In the genomic region with DNA sequence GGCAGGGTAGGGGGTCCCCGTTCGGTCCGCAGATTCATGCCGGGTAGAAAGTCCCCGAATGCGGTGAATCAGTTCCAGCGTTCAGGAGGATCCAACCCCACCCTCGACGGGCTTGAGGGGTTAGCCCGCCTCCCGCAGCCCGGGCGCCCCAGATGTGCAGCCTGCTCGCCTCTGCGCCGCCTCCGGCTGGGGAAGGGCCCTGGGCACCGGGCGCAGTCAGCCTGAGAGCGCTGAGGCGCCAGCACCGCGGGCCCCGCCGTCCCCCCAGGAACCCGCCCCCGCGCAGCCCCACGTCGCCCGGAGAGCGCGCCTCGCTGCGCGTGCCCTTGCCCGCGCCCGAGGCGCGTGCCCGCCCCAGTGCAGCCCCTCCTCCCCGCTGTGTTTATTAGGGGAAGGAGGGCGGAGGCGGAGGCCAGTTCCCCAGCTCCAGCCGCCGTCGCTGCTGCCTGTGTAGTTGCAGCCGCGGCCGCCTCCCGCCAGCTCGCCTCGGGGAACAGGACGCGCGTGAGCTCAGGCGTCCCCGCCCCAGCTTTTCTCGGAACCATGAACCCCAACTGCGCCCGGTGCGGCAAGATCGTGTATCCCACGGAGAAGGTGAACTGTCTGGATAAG, we compare ENCODE assay signal across 8 cellular contexts. TPM values are rescaled to one million over a fixed set of nuclear protein-coding genes. Genes with fewer than 3 reads are reported as not detected.
DNase-seq lines count a peak whose midpoint lies in the region; ATAC-seq, FAIRE-seq and TF ChIP-seq lines count a peak whose summit lies in the region.

A gene with protein sequence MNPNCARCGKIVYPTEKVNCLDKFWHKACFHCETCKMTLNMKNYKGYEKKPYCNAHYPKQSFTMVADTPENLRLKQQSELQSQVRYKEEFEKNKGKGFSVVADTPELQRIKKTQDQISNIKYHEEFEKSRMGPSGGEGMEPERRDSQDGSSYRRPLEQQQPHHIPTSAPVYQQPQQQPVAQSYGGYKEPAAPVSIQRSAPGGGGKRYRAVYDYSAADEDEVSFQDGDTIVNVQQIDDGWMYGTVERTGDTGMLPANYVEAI (plus strand): TSS at position 412 of the 612 bp plus-strand sequence. CDS start 132 bp downstream, at position 544.

- 2% methylated on average over 24 of the region's 65 CpGs; no CpG with 5 or more reads in 1 of the 2 experiments for WGBS in H1 (ENCODE audit: extremely low coverage in 1 of 2, insufficient coverage in 1 of 2, insufficient read length in 1 of 2, insufficient replicate concordance in 2 of 2, low coverage in 1 of 2, low lambda C conversion rate in 2 of 2, missing lambda C conversion rate in 1 of 2), 2 experiments
- no CpG with 5 or more reads among the region's 65 CpGs for WGBS in mesendoderm (ENCODE audit: extremely low coverage, insufficient coverage, low lambda C conversion rate)

- peaks cover 31 to 42% of the 10 kb centered on the region in 2 experiments for H3K79me2 ChIP-seq in H1 (ENCODE audit: control insufficient read depth in 1 of 2, insufficient read depth in 2 of 2, low read length in 2 of 2)
- H3K79me2 ChIP-seq in mesendoderm (ENCODE audit: control insufficient read depth, insufficient read depth, low read length), result peaks cover 46% of the 10 kb centered on the region

- H3K27me3 ChIP-seq in H1 (replicated peaks in 1 of 4; ENCODE audit: control insufficient read depth in 3 of 4, extremely low read depth in 1 of 4, insufficient read depth in 3 of 4, low read length in 3 of 4) (no peaks in the 10 kb centered on the region), mesendoderm (ENCODE audit: insufficient read depth, low read length, poor library complexity) (no peaks in the 10 kb centered on the region)

- peak; percentile 44 for ATAC-seq in GM19372 (IDR thresholded peaks at IDR 0.05; ENCODE audit: low read depth, unreplicated experiment)
- peak; percentile 29 for ATAC-seq in HG03571 (IDR thresholded peaks at IDR 0.05; ENCODE audit: unreplicated experiment)

- H2BK120ac ChIP-seq in H1 (replicated peaks; ENCODE audit: low read depth, low read length), result peak within 1 kb of the TSS; percentile 27
- peak within 1 kb of the TSS; percentile 65 for H2BK120ac ChIP-seq in mesendoderm (ENCODE audit: low read depth, low read length)

- H3K4me2 ChIP-seq in H1 (ENCODE audit: insufficient read depth in 1 of 2, low read depth in 2 of 2, low read length in 2 of 2), result peak within 1 kb of the TSS; percentile 95 to 97
- peak within 1 kb of the TSS; percentile 91 for H3K4me2 ChIP-seq in mesendoderm (ENCODE audit: low read length)

- no peak within 1 kb of the TSS for H2AFZ ChIP-seq in H1 (ENCODE audit: low read length)

- H2BK15ac ChIP-seq in H1 (ENCODE audit: low read length) (peak within 1 kb of the TSS; percentile 61; the same call in 1 of the 2 replicates), mesendoderm (replicated peaks; ENCODE audit: low read depth) (peak within 1 kb of the TSS; percentile 41)

- H3K9ac ChIP-seq in H1 (replicated peaks in 1 of 4; ENCODE audit: extremely low read depth in 1 of 4, low read depth in 3 of 4, low read length in 3 of 4) (peak within 1 kb of the TSS; percentile 62 to 90 (median 86)), mesendoderm (ENCODE audit: low read length) (peak within 1 kb of the TSS; percentile 99)

- TF ChIP-seq CTCF in C4-2B (conservative IDR thresholded peaks at IDR 0.05) (no peak), H1 (IDR thresholded peaks at IDR 0.05; ENCODE audit: control extremely low read depth in 1 of 3, insufficient read depth in 1 of 3, low read depth in 1 of 3, low read length in 3 of 3) (no peak)

- H3K36me3 ChIP-seq in H1 (ENCODE audit: control insufficient read depth in 2 of 4, insufficient read depth in 4 of 4, low read length in 3 of 4) (peaks cover 0 to 2% (median 0%) of the 10 kb centered on the region in 4 experiments; a peak in 1 of 8 replicates), mesendoderm (ENCODE audit: control insufficient read depth, insufficient read depth, low read length) (no peaks in the 10 kb centered on the region)

- TF ChIP-seq POLR2A in H1 (IDR thresholded peaks at IDR 0.05; ENCODE audit: control extremely low read depth in 1 of 2, low read depth in 2 of 2, low read length in 2 of 2), result peak; percentile 76 to 81

- peak within 1 kb of the TSS; percentile 81 for H3K56ac ChIP-seq in H1 (replicated peaks; ENCODE audit: insufficient read length, low read depth, low read length)
- H3K56ac ChIP-seq in mesendoderm (ENCODE audit: low read length), result peak within 1 kb of the TSS; percentile 99

- peaks cover 0 to 9% of the 10 kb centered on the region in 2 experiments for H4K20me1 ChIP-seq in H1 (replicated peaks in 1 of 2; ENCODE audit: control insufficient read depth in 1 of 2, insufficient read depth in 2 of 2, low read length in 2 of 2)

- H3K18ac ChIP-seq in H1 (ENCODE audit: extremely low read depth, low read length), result peak within 1 kb of the TSS; percentile 84
- H3K18ac ChIP-seq in mesendoderm (ENCODE audit: low read length), result peak within 1 kb of the TSS; percentile 96

- H3K79me1 ChIP-seq in H1 (ENCODE audit: low read depth, low read length), result peaks cover 22% of the 10 kb centered on the region
- peaks cover 15% of the 10 kb centered on the region for H3K79me1 ChIP-seq in mesendoderm (ENCODE audit: low read length)

- 0 out of 2 replicates have a peak within 1 kb of the TSS, but pooled peaks have one; percentile 64 for H2BK12ac ChIP-seq in H1 (ENCODE audit: low read depth, low read length)

- H2BK20ac ChIP-seq in H1 (ENCODE audit: low read length), result no peak within 1 kb of the TSS

- H3K23ac ChIP-seq in H1 (ENCODE audit: insufficient read length), result no peak within 1 kb of the TSS
- peak within 1 kb of the TSS; percentile 99 for H3K23ac ChIP-seq in mesendoderm (ENCODE audit: low read length)

- DNase-seq in NOMO-1 treated with dmso at 0.1 percent for 144 hours (lab: John Stamatoyannopoulos, UW; ENCODE audit: unreplicated experiment) (peak; percentile 85), H1 (ENCODE audit: low read depth in 1 of 2, low spot score in 2 of 2) (peak; percentile 44 to 84), mesendoderm (peak; percentile 92)
- DNase-seq in activated CD8-positive, alpha-beta memory T cell treated with anti-CD3 and anti-CD28 coated beads for 48 hours (ENCODE audit: low read depth in 2 of 3, low spot score in 2 of 3), result peak; percentile 69 to 90 (median 79)
- peak; percentile 65 for DNase-seq in stimulated activated CD8-positive, alpha-beta memory T cell treated with anti-CD3 and anti-CD28 coated beads, Interleukin-15, amount 100 ng/mL, for 1 hour (ENCODE audit: low read depth)

- H4K91ac ChIP-seq in H1 (replicated peaks; ENCODE audit: insufficient read length, low read length), result peak within 1 kb of the TSS; percentile 70

- H4K8ac ChIP-seq in H1 (ENCODE audit: extremely low read depth, insufficient read depth, low read length) (peak within 1 kb of the TSS; percentile 79), mesendoderm (ENCODE audit: low read depth, low read length) (no peak within 1 kb of the TSS)

- H3K27ac ChIP-seq in C4-2B (peak within 1 kb of the TSS; percentile 83), H1 (ENCODE audit: low read depth, low read length) (peak within 1 kb of the TSS; percentile 81), mesendoderm (ENCODE audit: low read depth, low read length) (peak within 1 kb of the TSS; percentile 94)

- CTCF ChIA-PET in H1 (lab: Charles Lee; ENCODE audit: partially characterized antibody), result interaction anchor here (0.6 to 1.6 kb wide), 11 partner anchors 13 to 284 kb away, joined by 3 to 6 read pairs (median 3); partner anchors contain the start of gene PSMB3

- POLR2A ChIA-PET in H1 (lab: Charles Lee; ENCODE audit: partially characterized antibody), result interaction anchor here (0.8 to 24.3 kb wide), 18 partner anchors 13 to 284 kb away, joined by 3 to 468 read pairs (median 4); partner anchors contain the start of genes CWC25, LASP1NB, PIP4K2B and PSMB3

- no peak within 1 kb of the TSS; the same call in 1 of the 2 replicates for H2AK5ac ChIP-seq in H1 (ENCODE audit: low read depth, low read length)
- H2AK5ac ChIP-seq in mesendoderm (ENCODE audit: low read length), result peak within 1 kb of the TSS; percentile 98

- H3K4me1 ChIP-seq in H1 (replicated peaks in 1 of 4; ENCODE audit: control insufficient read depth in 3 of 4, insufficient read depth in 4 of 4, low read length in 3 of 4) (peaks cover 0 to 31% (median 18%) of the 10 kb centered on the region in 4 experiments; a peak in 6 of 7 replicates), mesendoderm (ENCODE audit: control insufficient read depth, low read depth, low read length) (peaks cover 14% of the 10 kb centered on the region)

- TF ChIP-seq EP300 in H1 (IDR thresholded peaks at IDR 0.05; ENCODE audit: borderline replicate concordance in 1 of 2, low read depth in 2 of 2, low read length in 2 of 2), result no peak

- H3K9me3 ChIP-seq in H1 (ENCODE audit: insufficient read depth in 2 of 2, low read depth in 1 of 2, low read length in 1 of 2), result no peaks in the 10 kb centered on the region

- peak within 1 kb of the TSS; percentile 88 to 100 (median 98) for H3K4me3 ChIP-seq in H1 (ENCODE audit: extremely low read depth in 1 of 4, insufficient read depth in 2 of 4, low read depth in 3 of 4, low read length in 4 of 4)
- peak within 1 kb of the TSS; percentile 98 for H3K4me3 ChIP-seq in mesendoderm (ENCODE audit: low read length)

- peak within 1 kb of the TSS; percentile 93 for H2BK5ac ChIP-seq in H1 (ENCODE audit: low read depth, low read length)
- H2BK5ac ChIP-seq in mesendoderm (ENCODE audit: low read length), result peak within 1 kb of the TSS; percentile 92

- peak within 1 kb of the TSS; percentile 89 for H4K5ac ChIP-seq in H1 (ENCODE audit: insufficient read length, low read depth, low read length)
- peak within 1 kb of the TSS; percentile 72 for H4K5ac ChIP-seq in mesendoderm (ENCODE audit: low read length)

- TF ChIP-seq RAD21 in H1 (IDR thresholded peaks at IDR 0.05 in 1 of 2, conservative IDR thresholded peaks at IDR 0.05 in 1 of 2; ENCODE audit: low read depth in 2 of 2, low read length in 2 of 2), result no peak

- peaks cover 17% of the 10 kb centered on the region for H3K23me2 ChIP-seq in H1 (ENCODE audit: low read depth, low read length)

- no peak for FAIRE-seq in H1 (lab: Jason Lieb, UNC)

- peak within 1 kb of the TSS; percentile 89 for H3K4ac ChIP-seq in H1 (replicated peaks; ENCODE audit: insufficient read length, low read depth, low read length)
- H3K4ac ChIP-seq in mesendoderm (ENCODE audit: low read depth, low read length), result peak within 1 kb of the TSS; percentile 98

- H3K14ac ChIP-seq in H1 (ENCODE audit: insufficient read length), result peak within 1 kb of the TSS; percentile 58

TF ChIP-seq in H1, 55 proteins besides CTCF, POLR2A, EP300 and RAD21 (continues in another document):
- no peak for TF ChIP-seq KDM5A (IDR thresholded peaks at IDR 0.05; ENCODE audit: low read length)

RNA-seq across cellular contexts. Expression of the gene that starts here (rescaled TPM):
- total RNA-seq in H1 (2021; fragmentation: NEBNext Ultra II Directional; extraction: Animal tissue kit (Norgen Biotek cat#: 25700)), result 170 and 180 TPM in 2 replicates
- polyA plus RNA-seq in H1 (2011; rRNA removed), result 114 and 182 TPM in 2 replicates
- 97.6 TPM for polyA plus RNA-seq in H1 (2011; cell fraction: cytosol; rRNA removed)
- 95.0 TPM for polyA plus RNA-seq in H1 (2011; cell fraction: nucleus; rRNA removed)
- polyA plus RNA-seq in H1 (2012, experiment 1 of 2), result 127 to 134 TPM (median 129 TPM) in 4 replicates
- 154 TPM for polyA plus RNA-seq in H1 (2012, experiment 2 of 2)
- 98.7 TPM for polyA plus RNA-seq in H1 (2013, experiment 1 of 2)
- polyA plus RNA-seq in H1 (2013, experiment 2 of 2), result 97.2 TPM
- 95.4 and 104 TPM in 2 replicates for polyA minus RNA-seq in H1 (2011; rRNA and poly(A)+ RNA removed)
- polyA minus RNA-seq in H1 (2011; cell fraction: cytosol; rRNA and poly(A)+ RNA removed), result 106 TPM
- 55.4 TPM for polyA minus RNA-seq in H1 (2011; cell fraction: nucleus; rRNA and poly(A)+ RNA removed)
- 160 TPM for polyA plus RNA-seq in mesendoderm (2013, experiment 1 of 2)
- polyA plus RNA-seq in mesendoderm (2013, experiment 2 of 2), result 164 TPM

Comparison
In these comparisons a context has a peak if more than half of its experiments do, and no peak if none do; other contexts are left out.
1. Peak in every context shown above with its lines: DNase-seq, ATAC-seq, H3K4me3 ChIP-seq and H3K27ac ChIP-seq.